Comparison of ENCODE assay signal across 8 cellular contexts in the genomic region with DNA sequence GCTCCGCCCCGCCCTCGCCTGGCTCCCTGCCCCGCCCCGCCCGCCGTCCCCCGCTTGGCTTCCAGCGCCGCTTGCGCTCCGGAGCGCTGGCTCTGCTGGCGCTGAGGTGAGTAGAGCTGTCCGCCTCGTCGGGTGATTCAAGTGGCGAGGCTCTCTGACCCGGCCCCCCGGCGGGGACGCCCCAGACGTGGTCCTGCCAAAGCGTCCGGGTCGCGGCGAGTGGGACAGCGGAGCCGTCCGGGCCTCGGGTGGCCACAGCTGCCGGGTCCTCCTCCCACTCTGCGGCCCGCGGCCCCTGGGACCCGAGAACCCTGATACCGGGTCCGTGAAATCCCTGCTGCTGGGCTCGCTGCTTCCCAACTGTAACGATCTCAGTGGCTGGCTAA. TPM values are rescaled to one million over a fixed set of nuclear protein-coding genes. Genes with fewer than 3 reads are reported as not detected.
DNase-seq lines count a peak whose midpoint lies in the region; ATAC-seq and TF ChIP-seq lines count a peak whose summit lies in the region.

A gene (plus strand): TSS at position 46 of the 386 bp plus-strand sequence. CDS start 4,477 bp downstream, outside the sequence.

- H3K9me3 ChIP-seq in osteoblast (ENCODE audit: low read depth, low read length) = no peaks in the 10 kb centered on the region

- peak within 1 kb of the TSS; percentile 94 for H2AFZ ChIP-seq in osteoblast (ENCODE audit: low read length)

- CTCF ChIA-PET in T-cell (lab: Charles Lee) = interaction anchor here (0.7 to 1.5 kb wide), 5 partner anchors 21 to 506 kb away, joined by 3 to 4 read pairs (median 3); no protein-coding TSS in a partner anchor

- no peaks in the 10 kb centered on the region for H3K27me3 Mint-ChIP-seq in T-cell

- H3K27me3 ChIP-seq in osteoblast (ENCODE audit: insufficient read depth, low read length) = no peaks in the 10 kb centered on the region

- peaks cover 0 to 3% (median 0%) of the 10 kb centered on the region in 3 donors for H3K9me3 Mint-ChIP-seq in T-cell

- POLR2A ChIA-PET in T-cell (lab: Charles Lee) = interaction anchor here in 1 of 2 donors (0.6 kb wide), 1 partner anchor 375 kb away, joined by 7 read pairs; no protein-coding TSS in a partner anchor

- ATAC-seq in GM19455 (IDR thresholded peaks at IDR 0.05; ENCODE audit: unreplicated experiment) (peak; percentile 48), T-cell (replicated peaks in 1 of 4) (no peak), HG02870 (IDR thresholded peaks at IDR 0.05; ENCODE audit: unreplicated experiment) (no peak), HG02798 (IDR thresholded peaks at IDR 0.05; ENCODE audit: poor library complexity, unreplicated experiment) (no peak)

- peak within 1 kb of the TSS in 2 of 3 donors; percentile 86 to 92 for H3K4me3 Mint-ChIP-seq in T-cell

- H3K4me1 Mint-ChIP-seq in T-cell = peaks cover 29 to 38% (median 30%) of the 10 kb centered on the region in 3 donors

- H3K27ac Mint-ChIP-seq in T-cell = peak within 1 kb of the TSS; percentile 90 to 91

- peaks cover 35% of the 10 kb centered on the region for H3K79me2 ChIP-seq in osteoblast (ENCODE audit: insufficient read depth, low read length)

- peaks cover 6% of the 10 kb centered on the region for H3K36me3 Mint-ChIP-seq in T-cell

- H3K4me3 ChIP-seq in AG10803 (ENCODE audit: low read length) = peak within 1 kb of the TSS; percentile 89
- peak within 1 kb of the TSS; percentile 89 for H3K4me3 ChIP-seq in fibroblast of the aortic adventitia (ENCODE audit: low read depth, low read length)
- peak within 1 kb of the TSS; percentile 76 for H3K4me3 ChIP-seq in osteoblast (ENCODE audit: insufficient read depth, low read length)

- peak within 1 kb of the TSS; percentile 92 for H3K27ac ChIP-seq in osteoblast (ENCODE audit: low read depth, low read length)

- DNase-seq in AG10803 (ENCODE audit: low read depth) = no peak
- peak in 1 of 34 experiments; percentile 8 for DNase-seq in T-cell
- no peak for DNase-seq in fibroblast of the aortic adventitia (ENCODE audit: low read depth)
- no peak for DNase-seq in osteoblast (ENCODE audit: insufficient read length, low spot score, missing footprints)
- no peak for DNase-seq in NCI-H2081 treated with DMSO at 0.1 percent for 48 hours (lab: John Stamatoyannopoulos, UW)

- TF ChIP-seq CTCF in AG10803 (conservative IDR thresholded peaks at IDR 0.05; ENCODE audit: low read length) = no peak
- no peak for TF ChIP-seq CTCF in fibroblast of the aortic adventitia (IDR thresholded peaks at IDR 0.05; ENCODE audit: insufficient read depth, low read length)
- TF ChIP-seq CTCF in osteoblast (IDR thresholded peaks at IDR 0.05; ENCODE audit: extremely low read depth, low read depth, low read length) = no peak

- H3K36me3 ChIP-seq in osteoblast (ENCODE audit: insufficient read depth, low read length) = no peaks in the 10 kb centered on the region

- H3K4me1 ChIP-seq in osteoblast (ENCODE audit: insufficient read depth, low read length) = peaks cover 47% of the 10 kb centered on the region

- H3K4me2 ChIP-seq in osteoblast (ENCODE audit: insufficient read depth, low read length) = peak within 1 kb of the TSS; percentile 97

- no peaks in the 10 kb centered on the region for H4K20me1 ChIP-seq in osteoblast (ENCODE audit: insufficient read depth, low read length)

RNA-seq across cellular contexts. Expression of the gene that starts here (rescaled TPM):
- total RNA-seq in T-cell = 10 to 100 TPM; 14.2 to 20.0 (median 16.5) TPM
- 10.4 and 28.0 TPM in 2 replicates for total RNA-seq in fibroblast of the aortic adventitia (ENCODE audit: low replicate concordance)
- 32.6 and 32.7 TPM in 2 replicates for total RNA-seq in osteoblast
